In the genomic region with DNA sequence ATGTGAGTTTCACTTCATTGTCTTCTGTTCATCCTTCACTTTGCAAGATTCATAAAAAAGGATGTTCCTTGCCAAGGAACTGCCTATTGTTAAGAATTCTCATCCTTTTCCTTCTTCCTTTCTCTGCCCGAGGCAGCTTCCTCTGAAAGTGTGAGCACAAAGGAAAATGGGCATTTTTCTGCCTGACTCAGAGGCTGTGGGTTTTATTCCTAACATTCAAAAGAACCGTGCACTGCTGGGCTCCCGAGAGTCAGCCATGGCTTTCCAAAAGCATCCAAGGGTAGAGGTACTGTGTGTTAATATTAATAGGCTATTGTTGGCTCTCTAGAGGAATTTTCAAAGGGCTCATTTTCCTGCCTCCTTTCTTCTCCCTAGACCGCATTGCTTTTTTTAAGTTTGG, we compare ENCODE assay signal across 13 cellular contexts.
DNase-seq lines count a peak whose midpoint lies in the region; ATAC-seq and TF ChIP-seq lines count a peak whose summit lies in the region.
"Had no signal": no experiment of that assay in that cellular context is flagged by ENCODE, and none has a peak within 500 bp of the region (broad histone marks: within the 10 kb centered on the region; RNA-seq: fewer than 3 reads in every experiment).

No MANE protein-coding gene starts in this region.

- in situ Hi-C loops in astrocyte of the spinal cord (cut with HindIII; ENCODE audit: low sequenced_read_pairs), result no loop called here

- no peak for ATAC-seq in HG02970 (IDR thresholded peaks at IDR 0.05; ENCODE audit: low FRiP score, unreplicated experiment)

- H3K4me3 ChIP-seq in astrocyte of the spinal cord (ENCODE audit: low read depth, low read length), result no peak overlapping the region

- peak; percentile 74 for DNase-seq in M059J (ENCODE audit: low read depth)
- peak; percentile 22 for DNase-seq in astrocyte of the spinal cord (ENCODE audit: low read depth, low spot score)
- peak; percentile 9 for DNase-seq in foreskin melanocyte
- no peak for DNase-seq in NOMO-1 treated with DMSO at 0.1 percent for 48 hours (lab: John Stamatoyannopoulos, UW; ENCODE audit: unreplicated experiment)
- DNase-seq in kidney glomerular epithelial cell (lab: John Stamatoyannopoulos, UW), result no peak
- no peak for DNase-seq in GM19238 (ENCODE audit: insufficient read length, low spot score)
- DNase-seq: ACHN, AML-193, H9, NCI-H1105, NCI-H1694 treated with DMSO at 0.1 percent for 48 hours, RPMI8226 had no signal

- TF ChIP-seq CTCF in astrocyte of the spinal cord (IDR thresholded peaks at IDR 0.05; ENCODE audit: low read depth, low read length), result no peak

Comparison
In these comparisons a context has a peak if more than half of its experiments do, and no peak if none do; other contexts are left out.
1. DNase-seq: peak in M059J (single experiment), astrocyte of the spinal cord (single experiment) and foreskin melanocyte (single experiment); none in NOMO-1 treated with DMSO at 0.1 percent for 48 hours (single experiment), kidney glomerular epithelial cell (single experiment) and GM19238 (single experiment).